13 cellular contexts compared by ENCODE assay signal in genomic region chr3:134317106-134317947, GRCh38. TPM values are rescaled to one million over a fixed set of nuclear protein-coding genes. Genes with fewer than 3 reads are reported as not detected.
DNase-seq lines count a peak whose midpoint lies in the region; ATAC-seq, FAIRE-seq and TF ChIP-seq lines count a peak whose summit lies in the region.
"Had no signal": no experiment of that assay in that cellular context is flagged by ENCODE, and none has a peak within 500 bp of the region (broad histone marks: within the 10 kb centered on the region; RNA-seq: fewer than 3 reads in every experiment).

No MANE protein-coding gene starts in this region.

- peak overlapping the region; percentile 86 for H3K27ac ChIP-seq in RWPE1
- H3K27ac ChIP-seq in endothelial cell of umbilical vein (ENCODE audit: insufficient read depth, low read depth, low read length), result no peak overlapping the region
- no peak overlapping the region for H3K27ac ChIP-seq in trophoblast cell (ENCODE audit: low read depth, low read length)
- H3K27ac ChIP-seq: cardiac muscle cell, neutrophil had no signal

- no peak for ATAC-seq in GM18511 (IDR thresholded peaks at IDR 0.05; ENCODE audit: unreplicated experiment)
- ATAC-seq in GM19452 (IDR thresholded peaks at IDR 0.05; ENCODE audit: unreplicated experiment), result no peak
- ATAC-seq: left lobe of liver had no signal

- H3K27me3 ChIP-seq in endothelial cell of umbilical vein (ENCODE audit: control insufficient read depth in 2 of 2, insufficient read depth in 2 of 2, low read length in 2 of 2) (no peaks in the 10 kb centered on the region), trophoblast cell (ENCODE audit: insufficient read depth, low read length) (no peaks in the 10 kb centered on the region)
- H3K27me3 ChIP-seq: cardiac muscle cell had no signal

- H3K23ac ChIP-seq in trophoblast cell (ENCODE audit: low read length), result no peak overlapping the region

- peak overlapping the region; percentile 9 for H2AFZ ChIP-seq in endothelial cell of umbilical vein (ENCODE audit: low read depth, low read length)
- H2AFZ ChIP-seq in trophoblast cell (ENCODE audit: insufficient read depth, low read length, poor library complexity), result no peak overlapping the region

- H3K4me1 ChIP-seq in endothelial cell of umbilical vein (ENCODE audit: control insufficient read depth, extremely low read depth, insufficient read depth, low read length) (peaks cover 39% of the 10 kb centered on the region), trophoblast cell (ENCODE audit: control insufficient read depth in 1 of 2, insufficient read depth in 2 of 2, low read length in 2 of 2) (peaks cover 32 to 36% of the 10 kb centered on the region in 2 experiments)

- peak overlapping the region; percentile 24 for H3K14ac ChIP-seq in trophoblast cell (ENCODE audit: low read length)

- H2AK5ac ChIP-seq in trophoblast cell (ENCODE audit: low read length), result peak overlapping the region; percentile 39

- peak overlapping the region; percentile 43 for H2BK12ac ChIP-seq in trophoblast cell (ENCODE audit: low read length)

- no TSS peak for BruUV-seq in endothelial cell of umbilical vein (replicated peaks; lab: Mats Ljungman, UMichigan)

- no peak for TF ChIP-seq POLR2A in endothelial cell of umbilical vein (IDR thresholded peaks at IDR 0.05; ENCODE audit: low read depth, low read length)

- no peaks in the 10 kb centered on the region for H3K36me3 ChIP-seq in endothelial cell of umbilical vein (ENCODE audit: control insufficient read depth in 2 of 2, extremely low read depth in 1 of 2, insufficient read depth in 2 of 2, low read length in 2 of 2)
- no peaks in the 10 kb centered on the region for H3K36me3 ChIP-seq in trophoblast cell (ENCODE audit: control insufficient read depth in 1 of 2, insufficient read depth in 2 of 2, low read length in 2 of 2)
- H3K36me3 ChIP-seq: cardiac muscle cell, neutrophil had no signal

- dilution Hi-C loops in endothelial cell of umbilical vein (cut with MboI; ENCODE audit: extremely low pct_ligation_motif_present, low sequenced_read_pairs), result no loop called here

- intact Hi-C loops in endothelial cell of umbilical vein (cut with micrococcal nuclease), result no loop called here

- peak; percentile 88 for DNase-seq in EL
- no peak for DNase-seq in RWPE1 (ENCODE audit: low spot score)
- DNase-seq in endothelial cell of umbilical vein (ENCODE audit: low read depth, low spot score), result no peak
- DNase-seq in trophoblast cell, result peak; percentile 70 to 80
- DNase-seq in activated T-cell treated with anti-CD3 and anti-CD28 coated beads, Interleukin-2, amount 50 U/mL, for 1 hour, result no peak
- no peak for DNase-seq in GM19238 (ENCODE audit: insufficient read length, low spot score)
- DNase-seq: activated B cell treated with CpG ODN at 0.5 μM for 24 hours, NCI-H82 had no signal

- peak overlapping the region; percentile 16 for H3K4ac ChIP-seq in trophoblast cell (ENCODE audit: low read depth, low read length)

- H3K4me2 ChIP-seq in endothelial cell of umbilical vein (ENCODE audit: insufficient read depth, low read length) (no peak overlapping the region), trophoblast cell (ENCODE audit: low read length) (no peak overlapping the region)

- peak overlapping the region; percentile 58 for H4K91ac ChIP-seq in trophoblast cell (ENCODE audit: low read depth, low read length)

- no peak overlapping the region for H4K8ac ChIP-seq in trophoblast cell (ENCODE audit: low read depth, low read length)

- H3K4me3 ChIP-seq in endothelial cell of umbilical vein (replicated peaks in 1 of 3; ENCODE audit: insufficient read depth in 1 of 3, low read depth in 1 of 3, low read length in 3 of 3), result no peak overlapping the region
- H3K4me3 ChIP-seq in trophoblast cell (ENCODE audit: low read depth, low read length), result no peak overlapping the region
- H3K4me3 ChIP-seq: cardiac muscle cell had no signal

- H3K9me1 ChIP-seq in endothelial cell of umbilical vein (replicated peaks; ENCODE audit: control insufficient read depth, extremely low read depth, insufficient read depth, low read length), result no peaks in the 10 kb centered on the region

- H2BK5ac ChIP-seq in trophoblast cell (ENCODE audit: low read depth, low read length, poor library complexity), result no peak overlapping the region

- CTCF ChIA-PET in RWPE1 (lab: Yijun Ruan, JAX) (no interaction called here), endothelial cell of umbilical vein (lab: Charles Lee) (interaction anchor here (0.5 to 13.9 kb wide), 9 partner anchors 31 to 159 kb away, joined by 3 to 296 read pairs (median 4); partner anchors contain the start of gene AMOTL2)

- H3K9me3 ChIP-seq in endothelial cell of umbilical vein (replicated peaks; ENCODE audit: control insufficient read depth, insufficient read depth, low read length), result no peaks in the 10 kb centered on the region
- H3K9me3 ChIP-seq in trophoblast cell (ENCODE audit: insufficient read depth, low read depth, low read length), result no peaks in the 10 kb centered on the region
- H3K9me3 ChIP-seq: neutrophil had no signal

- H2BK120ac ChIP-seq in trophoblast cell (ENCODE audit: insufficient read depth, low read length, poor library complexity), result peak overlapping the region; percentile 26

- H4K20me1 ChIP-seq in endothelial cell of umbilical vein (replicated peaks; ENCODE audit: control insufficient read depth, extremely low read depth, insufficient read depth, low read length), result no peaks in the 10 kb centered on the region

- H3K9ac ChIP-seq in endothelial cell of umbilical vein (replicated peaks; ENCODE audit: extremely low read depth, insufficient read depth, low read length) (no peak overlapping the region), trophoblast cell (ENCODE audit: low read length) (no peak overlapping the region)

- peaks cover 40% of the 10 kb centered on the region for H3K79me1 ChIP-seq in trophoblast cell (ENCODE audit: low read length)

- peak; percentile 4 for FAIRE-seq in endothelial cell of umbilical vein (lab: Jason Lieb, UNC)

- no peak overlapping the region for H4K12ac ChIP-seq in trophoblast cell (ENCODE audit: low read depth, low read length)

- WGBS in trophoblast cell (ENCODE audit: extremely low coverage, insufficient coverage, insufficient read length), result no CpG with 5 or more reads among the region's 6 CpGs

- H3K18ac ChIP-seq in trophoblast cell (ENCODE audit: low read length), result no peak overlapping the region

- POLR2A ChIA-PET in RWPE1 (lab: Yijun Ruan, JAX; ENCODE audit: low non-redundant PET) (interaction anchor here (0.6 kb wide), 1 partner anchor 53 kb away, joined by 3 read pairs; no protein-coding TSS in a partner anchor), endothelial cell of umbilical vein (lab: Charles Lee) (interaction anchor here (0.6 to 3.0 kb wide), 2 partner anchors 56 to 57 kb away, joined by 3 to 24 read pairs; partner anchors contain the start of gene AMOTL2)

- no peak for TF ChIP-seq CTCF in RWPE1 (conservative IDR thresholded peaks at IDR 0.05; ENCODE audit: low read depth)
- TF ChIP-seq CTCF in endothelial cell of umbilical vein (IDR thresholded peaks at IDR 0.05; ENCODE audit: extremely low read depth in 1 of 2, insufficient read depth in 1 of 2, low read depth in 1 of 2, low read length in 2 of 2), result no peak

- H3K79me2 ChIP-seq in endothelial cell of umbilical vein (ENCODE audit: control insufficient read depth, insufficient read depth, low read length) (no peaks in the 10 kb centered on the region), trophoblast cell (ENCODE audit: control insufficient read depth, insufficient read depth, low read length, poor library complexity) (peaks cover 14% of the 10 kb centered on the region)

TF ChIP-seq in endothelial cell of umbilical vein, 7 proteins besides CTCF, POLR2A, EP300 and RAD21:
- TF ChIP-seq FOS (IDR thresholded peaks at IDR 0.05; ENCODE audit: borderline replicate concordance, insufficient read depth, low read length) (no peak), GATA2 (IDR thresholded peaks at IDR 0.05; ENCODE audit: insufficient read depth, insufficient read length, low read depth, low read length) (no peak), MYC (IDR thresholded peaks at IDR 0.05; ENCODE audit: low read depth, low read length) (no peak), MAX (IDR thresholded peaks at IDR 0.05; ENCODE audit: insufficient read depth, insufficient read length) (no peak), POLR2AphosphoS5 (IDR thresholded peaks at IDR 0.05; ENCODE audit: insufficient read depth, low read depth, low read length) (no peak), EZH2 (IDR thresholded peaks at IDR 0.05; ENCODE audit: borderline replicate concordance, low read depth, low read length, severe bottlenecking) (no peak), JUN (IDR thresholded peaks at IDR 0.05; ENCODE audit: borderline replicate concordance, insufficient read depth, insufficient read length, low read depth) (no peak)

RNA-seq across cellular contexts. Expression of gene AMOTL2, which starts 56.9 kb away (rescaled TPM):
- 145 and 167 TPM in 2 replicates for total RNA-seq in endothelial cell of umbilical vein
- polyA plus RNA-seq in endothelial cell of umbilical vein, result 129 and 130 TPM in 2 replicates
- 123 and 135 TPM in 2 replicates for polyA plus RNA-seq in endothelial cell of umbilical vein (2011; cell fraction: cytosol; rRNA removed)
- 200 and 222 TPM in 2 replicates for polyA plus RNA-seq in endothelial cell of umbilical vein (2011; cell fraction: nucleus; rRNA removed)
- 67.7 and 69.8 TPM in 2 replicates for polyA plus RNA-seq in endothelial cell of umbilical vein (2012)
- 186 and 195 TPM in 2 replicates for polyA minus RNA-seq in endothelial cell of umbilical vein
- 41.2 TPM for polyA minus RNA-seq in endothelial cell of umbilical vein (2011; cell fraction: cytosol; rRNA and poly(A)+ RNA removed)
- 95.7 and 170 TPM in 2 replicates for polyA minus RNA-seq in endothelial cell of umbilical vein (2011; cell fraction: nucleus; rRNA and poly(A)+ RNA removed)
- 83.2 and 85.9 TPM in 2 replicates for polyA plus RNA-seq in trophoblast cell (2013)
- total RNA-seq: activated B cell treated with CpG ODN at 0.5 μM for 24 hours had no signal

Comparison
In these comparisons a context has a peak if more than half of its experiments do, and no peak if none do; other contexts are left out.
1. DNase-seq: peak in EL (single experiment) and trophoblast cell (2 of 2); none in RWPE1 (single experiment), endothelial cell of umbilical vein (single experiment), activated T-cell treated with anti-CD3 and anti-CD28 coated beads, Interleukin-2, amount 50 U/mL, for 1 hour (single experiment) and GM19238 (single experiment).